Comparison of ENCODE assay signal across 8 cellular contexts in the genomic region with DNA sequence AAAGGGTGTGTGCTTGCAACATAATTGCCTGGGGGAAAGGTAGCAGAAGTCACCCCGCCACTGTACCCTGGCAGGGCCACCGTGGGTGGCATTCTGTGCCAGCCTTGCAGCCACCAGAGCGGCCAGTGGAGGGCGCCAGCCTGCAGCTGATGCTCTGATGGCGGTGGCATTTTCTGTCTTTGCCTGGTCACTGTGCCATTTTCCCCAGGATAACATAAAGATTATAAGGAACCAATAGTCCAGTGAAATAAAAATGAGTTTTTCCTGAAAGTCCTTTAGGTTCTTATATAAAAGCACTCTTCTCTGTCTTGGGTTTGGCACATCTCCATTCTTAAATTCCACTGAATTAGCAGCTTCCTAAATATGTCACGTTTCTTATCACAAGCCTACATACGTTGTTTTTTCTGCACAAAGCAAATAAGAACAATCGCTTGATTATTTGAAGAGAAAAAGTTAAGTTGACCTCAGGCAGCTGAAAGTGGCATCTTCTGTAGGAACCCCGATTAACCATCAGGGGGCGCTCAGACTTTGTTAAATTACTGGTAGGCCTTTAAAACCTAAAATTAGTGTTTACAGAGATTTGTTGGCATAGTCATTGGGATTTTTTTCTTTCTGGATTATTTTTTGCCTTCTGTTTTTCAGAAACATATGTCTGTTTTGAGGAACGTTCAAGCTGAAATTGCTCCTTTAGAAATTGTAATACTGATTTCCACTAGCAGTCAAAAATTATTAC.
A peak's percentile ranks its signal among the peaks of the same experiment; 100 is the strongest.
DNase-seq lines count a peak whose midpoint lies in the region; ATAC-seq, FAIRE-seq and TF ChIP-seq lines count a peak whose summit lies in the region.

No MANE protein-coding gene starts in this region.

- intact Hi-C loops in tibial artery (cut with DNase I; ENCODE audit: low total_unique reads) = loop anchor here (5.0 to 10.0 kb wide), 2 partner anchors 129 to 271 kb away; no protein-coding TSS in a partner anchor

- H3K4me1 ChIP-seq in foreskin keratinocyte (no peaks in the 10 kb centered on the region), tibial artery (peaks cover 0 to 7% (median 0%) of the 10 kb centered on the region in 4 donors)

- no peaks in the 10 kb centered on the region for H3K9me3 ChIP-seq in MG63
- H3K9me3 ChIP-seq in tibial artery = no peaks in the 10 kb centered on the region

- peak; percentile 82 for TF ChIP-seq CTCF in foreskin keratinocyte (conservative IDR thresholded peaks at IDR 0.05)
- peak in 1 of 3 donors; percentile 15 for TF ChIP-seq CTCF in omental fat pad (IDR thresholded peaks at IDR 0.05)
- peak; percentile 64 to 68 for TF ChIP-seq CTCF in tibial artery (IDR thresholded peaks at IDR 0.05)

- H3K36me3 ChIP-seq in MG63 (no peaks in the 10 kb centered on the region), tibial artery (peaks cover 21 to 42% (median 22%) of the 10 kb centered on the region in 3 donors)

- DNase-seq in A172 (ENCODE audit: low spot score) = peak; percentile 73
- peak; percentile 20 for DNase-seq in GM18507 (ENCODE audit: extremely low spot score, insufficient read length, low read depth)
- peak; percentile 31 for DNase-seq in MG63
- peak; percentile 59 for DNase-seq in SHP77 treated with DMSO at 0.1 percent for 48 hours (lab: John Stamatoyannopoulos, UW)
- DNase-seq in activated effector memory CD4-positive, alpha-beta T cell treated with Interleukin-2 at 50 U/mL for 16 hours = peak; percentile 24
- DNase-seq in foreskin keratinocyte = peak in 1 of 2 donors; percentile 32
- DNase-seq in omental fat pad (ENCODE audit: low spot score) = peak; percentile 34
- DNase-seq in tibial artery = peak in 1 of 2 donors; percentile 33

- H3K27me3 ChIP-seq in MG63 (no peaks in the 10 kb centered on the region), foreskin keratinocyte (no peaks in the 10 kb centered on the region), tibial artery (no peaks in the 10 kb centered on the region)

- ATAC-seq in foreskin keratinocyte (peak; percentile 76), omental fat pad (ENCODE audit: low FRiP score) (peak; percentile 54)

- FAIRE-seq in GM18507 (lab: Jason Lieb, UNC) = peak; percentile 72

- no peak overlapping the region for H3K4me3 ChIP-seq in MG63
- no peak overlapping the region for H3K4me3 ChIP-seq in tibial artery

- no peak overlapping the region for H3K27ac ChIP-seq in foreskin keratinocyte
- no peak overlapping the region for H3K27ac ChIP-seq in tibial artery
